In genomic region chr12:119593578-119594398, GRCh38 we compare ENCODE assay signal across 10 cellular contexts. TPM values are rescaled to one million over a fixed set of nuclear protein-coding genes. Genes with fewer than 3 reads are reported as not detected.
DNase-seq lines count a peak whose midpoint lies in the region; ATAC-seq and TF ChIP-seq lines count a peak whose summit lies in the region.
"Had no signal": no experiment of that assay in that cellular context is flagged by ENCODE, and none has a peak within 500 bp of the region (broad histone marks: within the 10 kb centered on the region; RNA-seq: fewer than 3 reads in every experiment).

TSS of gene TMEM233 (plus strand) at chr12:119593774. CDS start at chr12:119593849, 75 bp downstream.

- H2AK5ac ChIP-seq in H9 (ENCODE audit: insufficient read length, low read length) = no peak within 1 kb of the TSS

- no peak within 1 kb of the TSS for H3K18ac ChIP-seq in H9 (ENCODE audit: insufficient read length, low read depth, low read length)

- H2BK12ac ChIP-seq in H9 (ENCODE audit: insufficient read length, low read depth, low read length) = no peak within 1 kb of the TSS

- H3K4me1 Mint-ChIP-seq in H9 = peaks cover 20 to 22% of the 10 kb centered on the region in 2 experiments
- H3K4me1 Mint-ChIP-seq in activated naive CD4-positive, alpha-beta T cell treated with anti-CD3 and anti-CD28 coated beads, Interleukin-2, amount 10 ng/mL, durations not matched to agents 7 days and 5 days = peaks cover 17% of the 10 kb centered on the region

- intact Hi-C loops in gastrocnemius medialis (cut with DNase I; ENCODE audit: low total_unique reads) = loop anchor here (2.0 to 5.0 kb wide), 2 partner anchors 51 to 74 kb away; partner anchors contain the start of gene PRKAB1

- TF ChIP-seq CTCF in H9 (conservative IDR thresholded peaks at IDR 0.05) = no peak
- no peak for TF ChIP-seq CTCF in gastrocnemius medialis (IDR thresholded peaks at IDR 0.05 in 4 of 5, conservative IDR thresholded peaks at IDR 0.05 in 1 of 5)

- H3K4me3 Mint-ChIP-seq in H9 = peak within 1 kb of the TSS; percentile 67 to 94
- H3K4me3 Mint-ChIP-seq in activated naive CD4-positive, alpha-beta T cell treated with anti-CD3 and anti-CD28 coated beads, Interleukin-2, amount 10 ng/mL, durations not matched to agents 7 days and 5 days = no peak within 1 kb of the TSS
- H3K4me3 Mint-ChIP-seq: natural killer cell treated with Interleukin-12 subunit alpha and Interleukin-12 subunit beta and Interleukin-15 and Interleukin-18, amount 100 ng/mL, for 72 hours had no signal

- no peak within 1 kb of the TSS for H2AFZ ChIP-seq in H9 (ENCODE audit: low read length)

- H2BK5ac ChIP-seq in H9 (ENCODE audit: insufficient read length, low read length) = no peak within 1 kb of the TSS

- H3K56ac ChIP-seq in H9 (ENCODE audit: insufficient read length, low read depth, low read length) = no peak within 1 kb of the TSS

- H3K27me3 Mint-ChIP-seq in H9 (ENCODE audit: low read depth) = peaks cover 98% of the 10 kb centered on the region
- peaks cover 61% of the 10 kb centered on the region for H3K27me3 Mint-ChIP-seq in activated naive CD4-positive, alpha-beta T cell treated with anti-CD3 and anti-CD28 coated beads, Interleukin-2, amount 10 ng/mL, durations not matched to agents 7 days and 5 days

- H3K27ac Mint-ChIP-seq in H9 = no peak within 1 kb of the TSS
- H3K27ac Mint-ChIP-seq in activated naive CD4-positive, alpha-beta T cell treated with anti-CD3 and anti-CD28 coated beads, Interleukin-2, amount 10 ng/mL, durations not matched to agents 7 days and 5 days = no peak within 1 kb of the TSS
- H3K27ac Mint-ChIP-seq: natural killer cell treated with Interleukin-12 subunit alpha and Interleukin-12 subunit beta and Interleukin-15 and Interleukin-18, amount 100 ng/mL, for 72 hours had no signal

- in situ Hi-C loops in gastrocnemius medialis (cut with MboI; ENCODE audit: low sequenced_read_pairs in 4 of 4) = no loop called here

- H3K27ac ChIP-seq in H9 (ENCODE audit: insufficient read length, low read depth, low read length) (no peak within 1 kb of the TSS), gastrocnemius medialis (peak within 1 kb of the TSS; percentile 92 to 98 (median 96))

- CTCF ChIA-PET in activated naive CD4-positive, alpha-beta T cell treated with anti-CD3 and anti-CD28 coated beads, Interleukin-2, amount 10 ng/mL, durations not matched to agents 7 days and 5 days (lab: Charles Lee) = no interaction called here

- peak within 1 kb of the TSS; percentile 45; the same call in 1 of the 2 replicates for H3K14ac ChIP-seq in H9 (ENCODE audit: insufficient read depth, low read length)

- no peaks in the 10 kb centered on the region for H3K79me1 ChIP-seq in H9 (ENCODE audit: insufficient read depth, low read depth, low read length, poor library complexity, severe bottlenecking)

- H3K4me3 ChIP-seq in gastrocnemius medialis = peak within 1 kb of the TSS; percentile 74 to 91 (median 82)

- TF ChIP-seq POLR2A in gastrocnemius medialis (IDR thresholded peaks at IDR 0.05) = peak; percentile 68 to 75

- H2BK15ac ChIP-seq in H9 (ENCODE audit: low read depth, low read length) = no peak within 1 kb of the TSS

- no peak within 1 kb of the TSS for H3T11ph ChIP-seq in H9 (ENCODE audit: low read length)

- no peaks in the 10 kb centered on the region for H3K9me3 ChIP-seq in H9 (ENCODE audit: control insufficient read depth, low read depth, low read length)
- no peaks in the 10 kb centered on the region for H3K9me3 ChIP-seq in gastrocnemius medialis

- H3K4ac ChIP-seq in H9 (ENCODE audit: low read depth, low read length) = no peak within 1 kb of the TSS

- no peak within 1 kb of the TSS for H2BK20ac ChIP-seq in H9 (ENCODE audit: low read depth, low read length, poor library complexity, severe bottlenecking)

- H4K20me1 ChIP-seq in H9 (ENCODE audit: control insufficient read depth, insufficient read depth, insufficient read length) = no peaks in the 10 kb centered on the region

- H2BK120ac ChIP-seq in H9 (ENCODE audit: low read depth, low read length, poor library complexity, severe bottlenecking) = no peak within 1 kb of the TSS

- no peak within 1 kb of the TSS for H3K9ac ChIP-seq in H9 (ENCODE audit: extremely low read depth, insufficient read length, low read length)

- peak within 1 kb of the TSS; percentile 99 for H3K4me2 ChIP-seq in H9 (ENCODE audit: insufficient read depth, insufficient read length, low read length)

- peak; percentile 67 for DNase-seq in H9
- DNase-seq in astrocyte of the hippocampus (ENCODE audit: low read depth, low spot score) = peak; percentile 23
- DNase-seq in iPS-NIHi11 (ENCODE audit: low spot score) = peak; percentile 69
- DNase-seq in gastrocnemius medialis = peak; percentile 60 to 84
- DNase-seq in amniotic stem cell (lab: John Stamatoyannopoulos, UW) = no peak
- DNase-seq in activated naive CD4-positive, alpha-beta T cell treated with anti-CD3 and anti-CD28 coated beads, Interleukin-2, amount 10 ng/mL, durations not matched to agents 7 days and 5 days = no peak
- no peak for DNase-seq in A172 (ENCODE audit: low spot score)
- DNase-seq: NCI-H187 had no signal

- peaks cover 39% of the 10 kb centered on the region for H3K27me3 ChIP-seq in H9 (ENCODE audit: insufficient read depth, low read length)
- H3K27me3 ChIP-seq in gastrocnemius medialis = no peaks in the 10 kb centered on the region

- no peaks in the 10 kb centered on the region for H3K36me3 ChIP-seq in gastrocnemius medialis

- WGBS in H9 (ENCODE audit: extremely low coverage, insufficient read length, low lambda C conversion rate) = no CpG with 5 or more reads among the region's 48 CpGs

- peaks cover 0 to 3% of the 10 kb centered on the region in 2 experiments; a peak in 1 of 5 replicates for H3K9me3 Mint-ChIP-seq in H9
- no peaks in the 10 kb centered on the region for H3K9me3 Mint-ChIP-seq in activated naive CD4-positive, alpha-beta T cell treated with anti-CD3 and anti-CD28 coated beads, Interleukin-2, amount 10 ng/mL, durations not matched to agents 7 days and 5 days
- H3K9me3 Mint-ChIP-seq: natural killer cell treated with Interleukin-12 subunit alpha and Interleukin-12 subunit beta and Interleukin-15 and Interleukin-18, amount 100 ng/mL, for 72 hours had no signal

- no peaks in the 10 kb centered on the region for H3K4me1 ChIP-seq in H9 (ENCODE audit: insufficient read depth, low read length)
- H3K4me1 ChIP-seq in gastrocnemius medialis = peaks cover 34 to 50% of the 10 kb centered on the region in 2 donors

- H4K91ac ChIP-seq in H9 (ENCODE audit: insufficient read length, low read depth, low read length) = no peak within 1 kb of the TSS

- H4K8ac ChIP-seq in H9 (replicated peaks; ENCODE audit: insufficient read length, low read depth, low read length) = no peak within 1 kb of the TSS

- peaks cover 0 to 2% (median 0%) of the 10 kb centered on the region in 3 experiments; a peak in 2 of 7 replicates for H3K36me3 Mint-ChIP-seq in H9 (ENCODE audit: insufficient read depth in 1 of 3, low read depth in 3 of 3)
- H3K36me3 Mint-ChIP-seq in activated naive CD4-positive, alpha-beta T cell treated with anti-CD3 and anti-CD28 coated beads, Interleukin-2, amount 10 ng/mL, durations not matched to agents 7 days and 5 days = no peaks in the 10 kb centered on the region
- H3K36me3 Mint-ChIP-seq: natural killer cell treated with Interleukin-12 subunit alpha and Interleukin-12 subunit beta and Interleukin-15 and Interleukin-18, amount 100 ng/mL, for 72 hours had no signal

- H4K5ac ChIP-seq in H9 (ENCODE audit: insufficient read length, low read depth, low read length) = no peak within 1 kb of the TSS

- ATAC-seq in gastrocnemius medialis (peak; percentile 48), HG03571 (IDR thresholded peaks at IDR 0.05; ENCODE audit: unreplicated experiment) (no peak)

- H3K23me2 ChIP-seq in H9 (ENCODE audit: insufficient read length, low read depth, low read length, poor library complexity, severe bottlenecking) = peaks cover 22% of the 10 kb centered on the region

- no peak within 1 kb of the TSS for H3K23ac ChIP-seq in H9 (ENCODE audit: insufficient read length, low read depth, low read length)

- H3K79me2 ChIP-seq in H9 (ENCODE audit: insufficient read depth, low read length) = no peaks in the 10 kb centered on the region

RNA-seq across cellular contexts. Expression of gene TMEM233, which starts in this region (rescaled TPM):
- total RNA-seq in H9 (2021) (not detected in 2 replicates), gastrocnemius medialis (10 to 100 TPM; 25.2 to 89.1 (median 57.8) TPM)
- total RNA-seq in A172 (2014; rRNA removed; shearing (Covaris generic)) = not detected in 2 replicates
- total RNA-seq: natural killer cell treated with Interleukin-12 subunit alpha and Interleukin-12 subunit beta and Interleukin-15 and Interleukin-18, amount 100 ng/mL, for 72 hours had no signal

Comparison
In these comparisons a context has a peak if more than half of its experiments do, and no peak if none do; other contexts are left out.
1. RNA of gene TMEM233 (total RNA-seq): 25.2 to 89.1 TPM in gastrocnemius medialis; not detected in H9 and not detected in A172; every median in the first group is over 10 times any median in the second.
2. Peak in DNase-seq and H3K4me2 ChIP-seq in H9; RNA of the gene not detected or under 1 TPM.
3. DNase-seq: peak in astrocyte of the hippocampus (single experiment), iPS-NIHi11 (single experiment) and gastrocnemius medialis (2 of 2); none in amniotic stem cell (single experiment), activated naive CD4-positive, alpha-beta T cell treated with anti-CD3 and anti-CD28 coated beads, Interleukin-2, amount 10 ng/mL, durations not matched to agents 7 days and 5 days (single experiment) and A172 (single experiment).